2 cellular contexts compared by ENCODE assay signal in genomic region chr1:6969106-6969505, GRCh38.
TF ChIP-seq lines count a peak whose summit lies in the region.

No MANE protein-coding gene starts in this region.

TF ChIP-seq in SK-N-SH, 30 proteins besides CTCF, POLR2A, EP300 and RAD21 (continued from another document):
- no peak for TF ChIP-seq EZH2phosphoT487 (IDR thresholded peaks at IDR 0.05; ENCODE audit: borderline replicate concordance, low read depth)
- TF ChIP-seq FOXJ3 (CRISPR knock-in tag; IDR thresholded peaks at IDR 0.05), result no peak
- TF ChIP-seq CHD2 (IDR thresholded peaks at IDR 0.05; ENCODE audit: low read length, partially characterized antibody), result no peak
- no peak for TF ChIP-seq NRF1 (IDR thresholded peaks at IDR 0.05; ENCODE audit: low read depth, low read length)
- no peak for TF ChIP-seq PBX3 (IDR thresholded peaks at IDR 0.05)
- no peak for TF ChIP-seq REST (IDR thresholded peaks at IDR 0.05; ENCODE audit: low read depth, low read length)
- TF ChIP-seq RXRA (IDR thresholded peaks at IDR 0.05; ENCODE audit: borderline replicate concordance, low read depth), result no peak

TF ChIP-seq in SK-N-SH treated with all-trans-retinoic acid at 6 μM for 48 hours, 23 proteins besides CTCF, POLR2A, EP300 and RAD21 (continued from another document):
- TF ChIP-seq TSHZ2 (CRISPR knock-in tag; IDR thresholded peaks at IDR 0.05) (no peak), ARNTL (CRISPR knock-in tag; IDR thresholded peaks at IDR 0.05; ENCODE audit: borderline replicate concordance, low read depth) (no peak), CSRNP3 (CRISPR knock-in tag; IDR thresholded peaks at IDR 0.05) (no peak), ZFP3 (CRISPR knock-in tag; IDR thresholded peaks at IDR 0.05) (no peak), ZC3H10 (CRISPR knock-in tag; IDR thresholded peaks at IDR 0.05) (no peak), ZNF70 (CRISPR knock-in tag; IDR thresholded peaks at IDR 0.05) (no peak), ISL1 (CRISPR knock-in tag; IDR thresholded peaks at IDR 0.05) (no peak), RARB (CRISPR knock-in tag; IDR thresholded peaks at IDR 0.05) (no peak), PATZ1 (CRISPR knock-in tag; IDR thresholded peaks at IDR 0.05; ENCODE audit: borderline replicate concordance) (no peak), BACH2 (CRISPR knock-in tag; IDR thresholded peaks at IDR 0.05; ENCODE audit: borderline replicate concordance) (no peak), POU6F1 (CRISPR knock-in tag; IDR thresholded peaks at IDR 0.05; ENCODE audit: borderline replicate concordance, low read depth) (no peak), ESRRG (CRISPR knock-in tag; IDR thresholded peaks at IDR 0.05) (no peak), TOX (CRISPR knock-in tag; IDR thresholded peaks at IDR 0.05; ENCODE audit: borderline replicate concordance) (no peak)
